Comparison of ENCODE assay signal across 10 cellular contexts in genomic region chr20:18465536-18466200, GRCh38. TPM values are rescaled to one million over a fixed set of nuclear protein-coding genes. Genes with fewer than 3 reads are reported as not detected.
DNase-seq lines count a peak whose midpoint lies in the region; ATAC-seq and TF ChIP-seq lines count a peak whose summit lies in the region.
"Had no signal": no experiment of that assay in that cellular context is flagged by ENCODE, and none has a peak within 500 bp of the region (broad histone marks: within the 10 kb centered on the region; RNA-seq: fewer than 3 reads in every experiment).

No MANE protein-coding gene starts in this region.

- peak; percentile 79 for DNase-seq in Caki2 (ENCODE audit: low read depth)
- DNase-seq in activated T-helper 2 cell treated with anti-CD3 and anti-CD28 coated beads, Interferon-gamma antibody, Interleukin-2, Interleukin-4, amounts not matched to agents 10 μg/mL and 5 μg/mL and 100 μg/mL, durations not matched to agents 14 hours and 24 hours and 36 hours (ENCODE audit: low spot score) = no peak
- no peak for DNase-seq in memory B cell (ENCODE audit: low spot score in 2 of 2)
- DNase-seq in inferior parietal cortex (ENCODE audit: extremely low spot score) = no peak
- DNase-seq in COR-L47 (lab: John Stamatoyannopoulos, UW) = no peak
- DNase-seq in brain microvascular endothelial cell = no peak
- DNase-seq: GF-D8 had no signal

- no peaks in the 10 kb centered on the region for H3K9me3 Mint-ChIP-seq in activated T-helper 2 cell treated with anti-CD3 and anti-CD28 coated beads, Interferon-gamma antibody, Interleukin-2, Interleukin-4, amounts not matched to agents 10 μg/mL and 5 μg/mL and 100 μg/mL, durations not matched to agents 14 hours and 24 hours and 36 hours
- H3K9me3 Mint-ChIP-seq in memory B cell = no peaks in the 10 kb centered on the region

- H3K4me3 Mint-ChIP-seq in activated T-helper 2 cell treated with anti-CD3 and anti-CD28 coated beads, Interferon-gamma antibody, Interleukin-2, Interleukin-4, amounts not matched to agents 10 μg/mL and 5 μg/mL and 100 μg/mL, durations not matched to agents 14 hours and 24 hours and 36 hours (ENCODE audit: low read depth) = peak overlapping the region; percentile 97
- H3K4me3 Mint-ChIP-seq in memory B cell = peak overlapping the region; percentile 39

- H3K4me1 Mint-ChIP-seq in activated T-helper 2 cell treated with anti-CD3 and anti-CD28 coated beads, Interferon-gamma antibody, Interleukin-2, Interleukin-4, amounts not matched to agents 10 μg/mL and 5 μg/mL and 100 μg/mL, durations not matched to agents 14 hours and 24 hours and 36 hours (ENCODE audit: low read depth) = peaks cover 19% of the 10 kb centered on the region
- H3K4me1 Mint-ChIP-seq in memory B cell = peaks cover 16% of the 10 kb centered on the region

- intact Hi-C loops in activated T-helper 2 cell treated with anti-CD3 and anti-CD28 coated beads, Interferon-gamma antibody, Interleukin-2, Interleukin-4, amounts not matched to agents 10 μg/mL and 5 μg/mL and 100 μg/mL, durations not matched to agents 14 hours and 24 hours and 36 hours (cut with micrococcal nuclease) = loop anchor here (2.0 kb wide), 2 partner anchors 121 to 177 kb away; partner anchors contain the start of gene ZNF133

- no peak for TF ChIP-seq CTCF in brain microvascular endothelial cell (IDR thresholded peaks at IDR 0.05; ENCODE audit: low read depth, low read length, missing control alignments)

- H3K27me3 ChIP-seq in brain microvascular endothelial cell (replicated peaks) = no peaks in the 10 kb centered on the region

- H3K36me3 ChIP-seq in brain microvascular endothelial cell (replicated peaks) = no peaks in the 10 kb centered on the region

- H3K27ac Mint-ChIP-seq in activated T-helper 2 cell treated with anti-CD3 and anti-CD28 coated beads, Interferon-gamma antibody, Interleukin-2, Interleukin-4, amounts not matched to agents 10 μg/mL and 5 μg/mL and 100 μg/mL, durations not matched to agents 14 hours and 24 hours and 36 hours = no peak overlapping the region
- H3K27ac Mint-ChIP-seq in memory B cell = peak overlapping the region; percentile 96

- ATAC-seq in HG03175 (IDR thresholded peaks at IDR 0.05; ENCODE audit: unreplicated experiment) (peak; percentile 32), memory B cell (ENCODE audit: low read depth) (no peak), GM18502 (IDR thresholded peaks at IDR 0.05; ENCODE audit: poor library complexity, unreplicated experiment) (no peak)

- H3K27ac ChIP-seq in brain microvascular endothelial cell = no peak overlapping the region
- H3K27ac ChIP-seq: epithelial cell of prostate had no signal

- no peaks in the 10 kb centered on the region for H3K27me3 Mint-ChIP-seq in activated T-helper 2 cell treated with anti-CD3 and anti-CD28 coated beads, Interferon-gamma antibody, Interleukin-2, Interleukin-4, amounts not matched to agents 10 μg/mL and 5 μg/mL and 100 μg/mL, durations not matched to agents 14 hours and 24 hours and 36 hours (ENCODE audit: low read depth)
- no peaks in the 10 kb centered on the region for H3K27me3 Mint-ChIP-seq in memory B cell

- no peak overlapping the region for H3K4me3 ChIP-seq in brain microvascular endothelial cell (ENCODE audit: low read depth, low read length)

- H3K36me3 Mint-ChIP-seq in activated T-helper 2 cell treated with anti-CD3 and anti-CD28 coated beads, Interferon-gamma antibody, Interleukin-2, Interleukin-4, amounts not matched to agents 10 μg/mL and 5 μg/mL and 100 μg/mL, durations not matched to agents 14 hours and 24 hours and 36 hours (ENCODE audit: low read depth) = peaks cover 6% of the 10 kb centered on the region
- H3K36me3 Mint-ChIP-seq in memory B cell = peaks cover 4% of the 10 kb centered on the region

- in situ Hi-C loops in Caki2 (cut with HindIII; ENCODE audit: low pct_unique_long_range_greater_than_20kb, low sequenced_read_pairs) = no loop called here
- in situ Hi-C loops in brain microvascular endothelial cell (cut with HindIII; ENCODE audit: low pct_ligation_motif_present, low sequenced_read_pairs) = no loop called here

RNA-seq across cellular contexts. Expression of gene DZANK1, which starts 1.2 kb away (rescaled TPM):
- total RNA-seq in Caki2 (2014; rRNA removed; shearing (Covaris generic); ENCODE audit: low replicate concordance) = 2.7 and 5.0 TPM in 2 replicates
- 1.3 TPM in 2 replicates for total RNA-seq in activated T-helper 2 cell treated with anti-CD3 and anti-CD28 coated beads, Interferon-gamma antibody, Interleukin-2, Interleukin-4, amounts not matched to agents 10 μg/mL and 5 μg/mL and 100 μg/mL, durations not matched to agents 14 hours and 24 hours and 36 hours

RNA-seq across cellular contexts. Expression of gene POLR3F, which starts 1.5 kb away (rescaled TPM):
- total RNA-seq in Caki2 (2014; rRNA removed; shearing (Covaris generic); ENCODE audit: low replicate concordance) = 4.2 and 7.8 TPM in 2 replicates
- total RNA-seq in activated T-helper 2 cell treated with anti-CD3 and anti-CD28 coated beads, Interferon-gamma antibody, Interleukin-2, Interleukin-4, amounts not matched to agents 10 μg/mL and 5 μg/mL and 100 μg/mL, durations not matched to agents 14 hours and 24 hours and 36 hours = 12.5 and 13.5 TPM in 2 replicates

RNA-seq across cellular contexts. Expression of gene RBBP9, which starts 31.4 kb away (rescaled TPM):
- 34.0 and 48.8 TPM in 2 replicates for total RNA-seq in Caki2 (2014; rRNA removed; shearing (Covaris generic); ENCODE audit: low replicate concordance)
- total RNA-seq in activated T-helper 2 cell treated with anti-CD3 and anti-CD28 coated beads, Interferon-gamma antibody, Interleukin-2, Interleukin-4, amounts not matched to agents 10 μg/mL and 5 μg/mL and 100 μg/mL, durations not matched to agents 14 hours and 24 hours and 36 hours = 21.2 and 23.5 TPM in 2 replicates

RNA-seq across cellular contexts. Expression of gene SEC23B, which starts 42.1 kb away (rescaled TPM):
- 71.7 and 74.9 TPM in 2 replicates for total RNA-seq in Caki2 (2014; rRNA removed; shearing (Covaris generic); ENCODE audit: low replicate concordance)
- total RNA-seq in activated T-helper 2 cell treated with anti-CD3 and anti-CD28 coated beads, Interferon-gamma antibody, Interleukin-2, Interleukin-4, amounts not matched to agents 10 μg/mL and 5 μg/mL and 100 μg/mL, durations not matched to agents 14 hours and 24 hours and 36 hours = 126 and 131 TPM in 2 replicates
